21 cellular contexts compared by ENCODE assay signal in the genomic region with DNA sequence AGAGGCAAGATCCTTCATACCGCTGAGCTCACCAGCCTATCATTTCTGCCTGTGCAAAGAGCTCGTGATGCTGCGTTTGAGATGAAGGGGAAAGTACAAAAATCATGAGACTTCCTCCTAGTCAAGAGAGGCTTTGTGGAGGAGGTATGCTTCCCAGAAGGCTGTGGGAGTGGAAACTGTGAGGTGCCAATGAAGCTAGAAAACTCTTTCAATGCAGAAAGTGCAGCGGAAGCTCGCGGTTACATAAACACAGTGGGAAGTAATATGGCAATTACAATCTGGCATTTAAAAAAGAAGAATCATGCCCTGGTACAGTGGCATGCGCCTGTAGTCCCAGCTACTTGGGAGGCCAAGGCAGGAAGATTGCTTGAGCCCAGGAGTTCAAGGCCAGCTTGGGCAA.
"Had no signal": no experiment of that assay in that cellular context is flagged by ENCODE, and none has a peak within 500 bp of the region (broad histone marks: within the 10 kb centered on the region; RNA-seq: fewer than 3 reads in every experiment).

No MANE protein-coding gene starts in this region.

- H3K9me3 ChIP-seq: breast epithelium, left lung, tibial artery had no signal

- H3K27ac Mint-ChIP-seq: activated naive CD8-positive, alpha-beta T cell treated with anti-CD3 and anti-CD28 coated beads for 36 hours; activated T-helper 2 cell treated with anti-CD3 and anti-CD28 coated beads, Interferon-gamma antibody, Interleukin-2, Interleukin-4, amounts not matched to agents 10 μg/mL and 5 μg/mL and 100 μg/mL, durations not matched to agents 14 hours and 24 hours and 36 hours; naive thymus-derived CD8-positive, alpha-beta T cell; neural progenitor cell; progenitor cell of endocrine pancreas; T-helper 2 cell treated with Interferon-gamma antibody and Interleukin-4, amounts not matched to agents 5 μg/mL and 100 μg/mL, for 36 hours had no signal

- H3K36me3 Mint-ChIP-seq: activated naive CD8-positive, alpha-beta T cell treated with anti-CD3 and anti-CD28 coated beads for 36 hours; naive thymus-derived CD8-positive, alpha-beta T cell had no signal

- H3K4me3 ChIP-seq: breast epithelium, coronary artery, left lung, lung, neural progenitor cell, right atrium auricular region, spleen, tibial artery had no signal

- H3K36me3 ChIP-seq: breast epithelium, left lung, right atrium auricular region, spleen, tibial artery, WERI-Rb-1 had no signal

- DNase-seq: activated CD4-positive, CD25-positive, alpha-beta regulatory T cell treated with anti-CD3 and anti-CD28 coated beads, Interleukin-2, amount 50 U/mL, for 72 hours; activated CD8-positive, alpha-beta memory T cell treated with anti-CD3 and anti-CD28 coated beads, Interleukin-2, amount 50 U/mL, for 48 hours; activated naive CD4-positive, alpha-beta T cell; activated naive CD8-positive, alpha-beta T cell treated with anti-CD3 and anti-CD28 coated beads for 36 hours; activated T-cell treated with anti-CD3 and anti-CD28 coated beads, Interleukin-2, amount 50 U/mL, for 4 hours; left lung; naive thymus-derived CD8-positive, alpha-beta T cell; spleen; stimulated activated CD4-positive, alpha-beta T cell treated with anti-CD3 and anti-CD28 coated beads, Interleukin-4, amount 100 ng/mL, for 1 hour; stimulated activated naive CD4-positive, alpha-beta T cell; tibial artery; WERI-Rb-1 had no signal

- H3K4me2 ChIP-seq: neural progenitor cell had no signal

- H3K4me1 ChIP-seq: breast epithelium, left lung, neural progenitor cell, right atrium auricular region, spleen had no signal

- H3K4me1 Mint-ChIP-seq: activated naive CD8-positive, alpha-beta T cell treated with anti-CD3 and anti-CD28 coated beads for 36 hours; naive thymus-derived CD8-positive, alpha-beta T cell; neural progenitor cell had no signal

- H3K27me3 Mint-ChIP-seq: progenitor cell of endocrine pancreas had no signal

- H3K27me3 ChIP-seq: breast epithelium, left lung, neural progenitor cell, right atrium auricular region, tibial artery had no signal

- ATAC-seq: activated T-cell treated with anti-CD3 and anti-CD28 coated beads, Interleukin-2, amount 50 U/mL, for 4 hours; left lung; naive thymus-derived CD8-positive, alpha-beta T cell had no signal

- H3K9ac ChIP-seq: neural progenitor cell had no signal

- FAIRE-seq: astrocyte had no signal

- H2AFZ ChIP-seq: neural progenitor cell had no signal

- H3K27ac ChIP-seq: breast epithelium, coronary artery, left lung, neural progenitor cell, right atrium auricular region, spleen, tibial artery, WERI-Rb-1 had no signal

- H3K4me3 Mint-ChIP-seq: activated naive CD8-positive, alpha-beta T cell treated with anti-CD3 and anti-CD28 coated beads for 36 hours; activated T-cell treated with anti-CD3 and anti-CD28 coated beads, Interleukin-2, amount 50 U/mL, for 4 hours; naive thymus-derived CD8-positive, alpha-beta T cell; neural progenitor cell; T-helper 2 cell treated with Interferon-gamma antibody and Interleukin-4, amounts not matched to agents 5 μg/mL and 100 μg/mL, for 36 hours had no signal
